ENCODE assay signal across 1 cellular context in genomic region chr15:75903331-75904240, GRCh38.
A peak's percentile ranks its signal among the peaks of the same experiment; 100 is the strongest.
TF ChIP-seq lines count a peak whose summit lies in the region.

FBXO22 (plus strand) TSS chr15:75903878; CDS start chr15:75903964, 86 bp downstream.

TF ChIP-seq in HepG2, 621 proteins besides CTCF, POLR2A, EP300 and RAD21 (continued from another document and continues in another):
- TF ChIP-seq ZBTB33 (CRISPR knock-in tag; IDR thresholded peaks at IDR 0.05) = 0 out of 2 replicates have a peak, but pooled peaks have one; percentile 42
- TF ChIP-seq CREBL2 (CRISPR knock-in tag; IDR thresholded peaks at IDR 0.05; ENCODE audit: borderline replicate concordance) = peak; percentile 40; the same call in 1 of the 2 replicates
- TF ChIP-seq GTF3A (CRISPR knock-in tag; conservative IDR thresholded peaks at IDR 0.05) = no peak
- no peak for TF ChIP-seq NR2F1 (CRISPR knock-in tag; IDR thresholded peaks at IDR 0.05)
- peak; percentile 98 for TF ChIP-seq KDM2A (CRISPR knock-in tag; IDR thresholded peaks at IDR 0.05; ENCODE audit: borderline replicate concordance, low read depth)
- TF ChIP-seq MIER3 (CRISPR knock-in tag; IDR thresholded peaks at IDR 0.05; ENCODE audit: borderline replicate concordance) = 0 out of 2 replicates have a peak, but pooled peaks have one; percentile 55
- no peak for TF ChIP-seq ZNF790 (CRISPR knock-in tag; IDR thresholded peaks at IDR 0.05; ENCODE audit: borderline replicate concordance)
- TF ChIP-seq ZNF281 (CRISPR knock-in tag; IDR thresholded peaks at IDR 0.05; ENCODE audit: borderline replicate concordance) = no peak
- TF ChIP-seq TBX2 (CRISPR knock-in tag; IDR thresholded peaks at IDR 0.05; ENCODE audit: borderline replicate concordance) = peak; percentile 86
- TF ChIP-seq ZNF766 (CRISPR knock-in tag; IDR thresholded peaks at IDR 0.05; ENCODE audit: borderline replicate concordance) = peak; percentile 89
- peak; percentile 93 for TF ChIP-seq POLR2G (IDR thresholded peaks at IDR 0.05; ENCODE audit: low read depth, low read length)
- TF ChIP-seq ZNF263 (CRISPR knock-in tag; IDR thresholded peaks at IDR 0.05) = peak; percentile 37
- peak; percentile 57 for TF ChIP-seq ZNF780A (CRISPR knock-in tag; IDR thresholded peaks at IDR 0.05)
- TF ChIP-seq THAP11 (CRISPR knock-in tag; IDR thresholded peaks at IDR 0.05) = peak; percentile 90
- no peak for TF ChIP-seq PCBP2 (optimal IDR thresholded peaks at IDR 0.05; ENCODE audit: low read depth, low read length, poor library complexity, severe bottlenecking)
- no peak for TF ChIP-seq NONO (IDR thresholded peaks at IDR 0.05)
- TF ChIP-seq NONO (CRISPR knock-in tag; conservative IDR thresholded peaks at IDR 0.05) = peak; percentile 94
- peak; percentile 61; the same call in 1 of the 2 replicates for TF ChIP-seq ZNF143 (CRISPR knock-in tag; IDR thresholded peaks at IDR 0.05)
- peak; percentile 79 for TF ChIP-seq ZNF335 (CRISPR knock-in tag; IDR thresholded peaks at IDR 0.05)
- TF ChIP-seq ZBTB25 (CRISPR knock-in tag; IDR thresholded peaks at IDR 0.05) = peak; percentile 85
- TF ChIP-seq HHEX (CRISPR knock-in tag; IDR thresholded peaks at IDR 0.05) = no peak
- no peak for TF ChIP-seq NR1H2 (CRISPR knock-in tag; IDR thresholded peaks at IDR 0.05; ENCODE audit: borderline replicate concordance, low read depth)
- TF ChIP-seq GTF2F1 (IDR thresholded peaks at IDR 0.05; ENCODE audit: low read length) = no peak
- TF ChIP-seq FIP1L1 (IDR thresholded peaks at IDR 0.05; ENCODE audit: borderline replicate concordance, insufficient read depth, low read depth, low read length) = no peak
- TF ChIP-seq FOXK2 (IDR thresholded peaks at IDR 0.05) = no peak
- TF ChIP-seq CBX1 (IDR thresholded peaks at IDR 0.05; ENCODE audit: low read depth) = peak; percentile 95
- no peak for TF ChIP-seq CBX2 (IDR thresholded peaks at IDR 0.05; ENCODE audit: low read depth, low read length)
- no peak for TF ChIP-seq CBX2 (CRISPR knock-in tag; IDR thresholded peaks at IDR 0.05; ENCODE audit: low read depth)
- TF ChIP-seq PBX2 (CRISPR knock-in tag; IDR thresholded peaks at IDR 0.05) = no peak
- TF ChIP-seq YEATS4 (CRISPR knock-in tag; IDR thresholded peaks at IDR 0.05; ENCODE audit: borderline replicate concordance) = peak; percentile 96; the same call in 1 of the 2 replicates
- TF ChIP-seq SOX13 (IDR thresholded peaks at IDR 0.05) = no peak
- TF ChIP-seq SOX13 (CRISPR knock-in tag; conservative IDR thresholded peaks at IDR 0.05 in 1 of 2, IDR thresholded peaks at IDR 0.05 in 1 of 2) = peak; percentile 43 to 60; a peak in 2 of 4 replicates
- TF ChIP-seq ZNF18 (CRISPR knock-in tag; IDR thresholded peaks at IDR 0.05; ENCODE audit: insufficient replicate concordance) = no peak
- 0 out of 2 replicates have a peak, but pooled peaks have one; percentile 65 for TF ChIP-seq ISX (CRISPR knock-in tag; conservative IDR thresholded peaks at IDR 0.05)
- TF ChIP-seq RORA (CRISPR knock-in tag; IDR thresholded peaks at IDR 0.05) = no peak
- TF ChIP-seq RFXAP (CRISPR knock-in tag; IDR thresholded peaks at IDR 0.05; ENCODE audit: borderline replicate concordance) = peak; percentile 86
- no peak for TF ChIP-seq ZNF20 (CRISPR knock-in tag; IDR thresholded peaks at IDR 0.05)
- no peak for TF ChIP-seq RARG (CRISPR knock-in tag; IDR thresholded peaks at IDR 0.05; ENCODE audit: low read depth)
- TF ChIP-seq ZBTB46 (CRISPR knock-in tag; IDR thresholded peaks at IDR 0.05; ENCODE audit: borderline replicate concordance) = 0 out of 2 replicates have a peak, but pooled peaks have one; percentile 73
- no peak for TF ChIP-seq PHB2 (IDR thresholded peaks at IDR 0.05; ENCODE audit: partially characterized antibody)
- TF ChIP-seq ZBTB7A (CRISPR knock-in tag; IDR thresholded peaks at IDR 0.05) = peak; percentile 66; the same call in 1 of the 2 replicates
- TF ChIP-seq ZNF670 (CRISPR knock-in tag; IDR thresholded peaks at IDR 0.05; ENCODE audit: borderline replicate concordance) = no peak
- peak; percentile 80; the same call in 1 of the 2 replicates for TF ChIP-seq ZFP90 (CRISPR knock-in tag; IDR thresholded peaks at IDR 0.05; ENCODE audit: borderline replicate concordance)
- peak; percentile 93 for TF ChIP-seq HDAC1 (CRISPR knock-in tag; IDR thresholded peaks at IDR 0.05)
- no peak for TF ChIP-seq GPBP1L1 (CRISPR knock-in tag; IDR thresholded peaks at IDR 0.05)
- TF ChIP-seq ZNF546 (CRISPR knock-in tag; conservative IDR thresholded peaks at IDR 0.05) = peak; percentile 91
- no peak for TF ChIP-seq ZNF136 (CRISPR knock-in tag; IDR thresholded peaks at IDR 0.05; ENCODE audit: low read depth)
- no peak for TF ChIP-seq NR3C1 (CRISPR knock-in tag; IDR thresholded peaks at IDR 0.05)
- peak; percentile 99 for TF ChIP-seq KLF9 (CRISPR knock-in tag; IDR thresholded peaks at IDR 0.05; ENCODE audit: low read depth)
- no peak for TF ChIP-seq NFRKB (IDR thresholded peaks at IDR 0.05)
- 0 out of 2 replicates have a peak, but pooled peaks have one; percentile 40 for TF ChIP-seq DNMT3B (CRISPR knock-in tag; conservative IDR thresholded peaks at IDR 0.05)
- TF ChIP-seq TFDP2 (CRISPR knock-in tag; IDR thresholded peaks at IDR 0.05) = peak; percentile 91
- TF ChIP-seq AFF4 (CRISPR knock-in tag; IDR thresholded peaks at IDR 0.05) = no peak; the same call in 1 of the 2 replicates
